8 cellular contexts compared by ENCODE assay signal in the genomic region with DNA sequence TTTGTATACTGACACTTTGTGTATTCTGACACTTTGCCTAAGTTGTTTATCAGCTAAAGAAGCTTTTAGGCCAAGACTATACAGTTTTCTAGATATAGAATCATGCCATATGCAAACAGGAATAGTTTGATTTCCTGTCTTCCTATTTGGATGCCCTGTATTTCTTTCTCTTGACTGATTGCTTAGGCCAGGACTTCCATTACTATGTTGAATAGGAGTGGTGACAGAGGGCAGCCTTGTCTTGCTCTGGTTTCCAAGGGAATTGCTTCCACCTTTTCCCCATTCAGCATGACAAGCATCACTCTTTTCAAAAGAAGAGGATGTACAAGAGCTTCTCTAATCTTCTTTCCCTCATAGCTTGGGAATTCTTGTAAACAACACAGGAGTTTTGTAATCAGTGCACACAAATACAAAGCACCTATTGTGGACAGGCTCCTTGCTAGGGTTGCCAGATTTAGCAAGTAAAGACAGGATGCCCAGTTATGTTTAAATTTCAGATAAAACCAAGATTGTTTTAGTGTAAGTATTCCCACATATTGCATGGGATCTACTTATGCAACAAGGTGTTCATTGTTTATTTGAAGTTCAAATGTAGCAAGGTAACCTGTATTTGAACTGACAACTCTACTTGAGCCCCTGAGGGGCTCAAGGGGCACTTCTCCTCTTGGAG.
"Had no signal": no experiment of that assay in that cellular context is flagged by ENCODE, and none has a peak within 500 bp of the region (broad histone marks: within the 10 kb centered on the region; RNA-seq: fewer than 3 reads in every experiment).

No MANE protein-coding gene starts in this region.

- FAIRE-seq: H1, H54, HTR-8/SVneo had no signal

- ATAC-seq: GM23338 had no signal

- H3K4me2 ChIP-seq: GM23338 had no signal

- H3K27me3 Mint-ChIP-seq: IgD-negative memory B cell had no signal

- H3K27ac Mint-ChIP-seq: GM23338, H9, IgD-negative memory B cell had no signal

- H3K9me3 Mint-ChIP-seq: H9 had no signal

- DNase-seq: H9, HCEC 1CT, KBM-7 had no signal

- H2AFZ ChIP-seq: GM23338 had no signal

- H3K4me3 ChIP-seq: GM23338 had no signal

- H3K4me3 Mint-ChIP-seq: GM23338, H9, IgD-negative memory B cell had no signal
